In genomic region chr9:95083086-95083768, GRCh38 we compare ENCODE assay signal across 1 cellular context.
TF ChIP-seq lines count a peak whose summit lies in the region.

No MANE protein-coding gene starts in this region.

TF ChIP-seq in WTC11, 78 proteins besides CTCF, POLR2A, EP300 and RAD21 (continued from another document):
- TF ChIP-seq AFF4 (CRISPR knock-in tag; IDR thresholded peaks at IDR 0.05; ENCODE audit: borderline replicate concordance), result no peak
